1 cellular context compared by ENCODE assay signal in genomic region chr12:95963104-95963503, GRCh38.
TF ChIP-seq lines count a peak whose summit lies in the region.

No MANE protein-coding gene starts in this region.

TF ChIP-seq in H1, 55 proteins besides CTCF, POLR2A, EP300 and RAD21:
- no peak for TF ChIP-seq ATF2 (IDR thresholded peaks at IDR 0.05; ENCODE audit: low read length)
- TF ChIP-seq TCF12 (IDR thresholded peaks at IDR 0.05; ENCODE audit: low read depth, low read length), result no peak
